Comparison of ENCODE assay signal across 1 cellular context in the genomic region with DNA sequence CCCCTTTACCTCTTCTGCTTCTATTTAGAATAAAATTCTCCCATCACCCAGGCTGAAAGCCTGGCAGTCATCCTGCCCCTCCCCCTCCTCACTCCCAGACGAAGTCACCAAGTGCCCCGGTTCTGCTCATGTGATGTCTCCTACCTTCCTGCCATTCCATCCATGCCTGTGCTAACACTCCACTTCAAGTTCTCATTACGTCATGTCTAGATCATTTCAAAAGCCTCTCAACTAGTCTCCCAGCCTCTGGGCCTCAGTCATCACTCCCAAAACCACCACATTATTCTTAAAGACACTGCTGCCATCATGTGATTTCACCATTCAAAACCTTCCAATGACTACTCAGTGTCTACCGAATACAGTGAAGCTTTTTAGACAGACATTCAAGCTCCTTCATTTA.
TF ChIP-seq lines count a peak whose summit lies in the region.

No MANE protein-coding gene starts in this region.

TF ChIP-seq in HepG2, 621 proteins besides CTCF, POLR2A, EP300 and RAD21:
- TF ChIP-seq ATF7 (IDR thresholded peaks at IDR 0.05), result peak; percentile 89
- no peak for TF ChIP-seq ATF7 (CRISPR knock-in tag; IDR thresholded peaks at IDR 0.05)
- TF ChIP-seq, protein P1, sequence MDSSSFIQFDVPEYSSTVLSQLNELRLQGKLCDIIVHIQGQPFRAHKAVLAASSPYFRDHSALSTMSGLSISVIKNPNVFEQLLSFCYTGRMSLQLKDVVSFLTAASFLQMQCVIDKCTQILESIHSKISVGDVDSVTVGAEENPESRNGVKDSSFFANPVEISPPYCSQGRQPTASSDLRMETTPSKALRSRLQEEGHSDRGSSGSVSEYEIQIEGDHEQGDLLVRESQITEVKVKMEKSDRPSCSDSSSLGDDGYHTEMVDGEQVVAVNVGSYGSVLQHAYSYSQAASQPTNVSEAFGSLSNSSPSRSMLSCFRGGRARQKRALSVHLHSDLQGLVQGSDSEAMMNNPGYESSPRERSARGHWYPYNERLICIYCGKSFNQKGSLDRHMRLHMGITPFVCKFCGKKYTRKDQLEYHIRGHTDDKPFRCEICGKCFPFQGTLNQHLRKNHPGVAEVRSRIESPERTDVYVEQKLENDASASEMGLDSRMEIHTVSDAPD (CRISPR knock-in tag; IDR thresholded peaks at IDR 0.05), result no peak
- peak; percentile 13; the same call in 1 of the 2 replicates for TF ChIP-seq RAD51 (IDR thresholded peaks at IDR 0.05; ENCODE audit: borderline replicate concordance)
- peak; percentile 57 for TF ChIP-seq CREB1 (IDR thresholded peaks at IDR 0.05)
- TF ChIP-seq CREB1 (CRISPR knock-in tag; IDR thresholded peaks at IDR 0.05), result no peak
